Comparison of ENCODE assay signal across 25 cellular contexts in the genomic region with DNA sequence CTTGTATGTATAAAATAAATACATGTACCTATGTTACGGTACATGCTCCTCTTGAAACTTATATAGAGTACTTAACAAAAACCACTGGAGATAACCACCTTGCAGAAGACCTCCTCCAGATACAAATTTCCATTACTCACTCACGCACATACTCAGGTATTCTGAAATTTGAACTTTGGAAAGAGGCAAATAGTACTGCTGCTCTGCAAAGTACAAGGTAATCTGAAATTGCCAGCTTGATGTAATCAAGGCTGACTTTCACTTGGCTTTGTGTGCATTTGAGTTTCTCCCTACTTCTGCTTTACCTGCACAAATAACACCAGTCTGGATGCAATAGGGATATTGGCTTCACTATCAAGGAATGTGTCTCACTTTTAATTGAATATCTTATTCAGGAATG.
DNase-seq lines count a peak whose midpoint lies in the region; ATAC-seq, FAIRE-seq and TF ChIP-seq lines count a peak whose summit lies in the region.
"Had no signal": no experiment of that assay in that cellular context is flagged by ENCODE, and none has a peak within 500 bp of the region (broad histone marks: within the 10 kb centered on the region; RNA-seq: fewer than 3 reads in every experiment).

No MANE protein-coding gene starts in this region.

- TF ChIP-seq POLR2A in A549 (IDR thresholded peaks at IDR 0.05; ENCODE audit: low read length): no peak
- no peak for TF ChIP-seq POLR2A in HepG2 (IDR thresholded peaks at IDR 0.05; ENCODE audit: insufficient read depth in 1 of 2, low read depth in 2 of 2, low read length in 2 of 2)
- no peak for TF ChIP-seq POLR2A in right lobe of liver (IDR thresholded peaks at IDR 0.05)

- FAIRE-seq in A549 (lab: Jason Lieb, UNC) (peak; percentile 51), HepG2 (lab: Jason Lieb, UNC) (no peak)
- FAIRE-seq: GM12878, GM12892, GM18507 had no signal

- intact Hi-C loops in HepG2 (cut with micrococcal nuclease; ENCODE audit: unreplicated experiment) (no loop called here), right lobe of liver (cut with DNase I) (loop anchor here (10.0 kb wide), 1 partner anchor 124 kb away; a partner anchor contains a TSS), lower lobe of right lung (cut with DNase I) (no loop called here), left colon (cut with DNase I, micrococcal nuclease) (no loop called here)

- H3K79me2 ChIP-seq in HepG2 (ENCODE audit: insufficient read depth, low read length): no peaks in the 10 kb centered on the region

- H4K20me1 ChIP-seq in HepG2 (ENCODE audit: insufficient read depth, low read length): no peaks in the 10 kb centered on the region
- H4K20me1 ChIP-seq: BLaER1 had no signal

- H3K9ac ChIP-seq in HepG2 (ENCODE audit: insufficient read depth, low read depth, low read length): no peak overlapping the region
- H3K9ac ChIP-seq: BLaER1 had no signal

- H3K27me3 Mint-ChIP-seq in naive thymus-derived CD8-positive, alpha-beta T cell: peaks cover 0 to 23% (median 5%) of the 10 kb centered on the region in 5 donors
- H3K27me3 Mint-ChIP-seq: CD4-positive, alpha-beta memory T cell; CD8-positive, alpha-beta memory T cell had no signal

- BruUV-seq in HepG2 (replicated peaks; lab: Mats Ljungman, UMichigan): no TSS peak

- H3K27ac Mint-ChIP-seq in naive thymus-derived CD8-positive, alpha-beta T cell: no peak overlapping the region
- H3K27ac Mint-ChIP-seq: CD4-positive, alpha-beta memory T cell; CD4-positive, CD25-positive, alpha-beta regulatory T cell; CD8-positive, alpha-beta memory T cell had no signal

- DNase-seq in A549 (ENCODE audit: low read depth in 1 of 2, low spot score in 1 of 2): no peak
- DNase-seq in epithelial cell of prostate (ENCODE audit: low read depth, low spot score): no peak
- DNase-seq in HepG2 (ENCODE audit: low spot score): no peak
- no peak for DNase-seq in right lobe of liver
- no peak for DNase-seq in lower lobe of right lung
- DNase-seq in naive thymus-derived CD8-positive, alpha-beta T cell: no peak
- DNase-seq in left colon: no peak
- DNase-seq: ACHN; BE2C; C1 segment of cervical spinal cord; CD4-positive, alpha-beta memory T cell; CD4-positive, CD25-positive, alpha-beta regulatory T cell; CD8-positive, alpha-beta memory T cell; COR-L47; DMS 273 treated with DMSO at 0.1 percent for 48 hours; DMS79; DND-41; EL; GDM1 had no signal

- H3K4me1 ChIP-seq in A549 (peaks cover 38% of the 10 kb centered on the region), HepG2 (ENCODE audit: insufficient read depth, low read length) (peaks cover 28% of the 10 kb centered on the region), right lobe of liver (peaks cover 0 to 59% (median 24%) of the 10 kb centered on the region in 4 donors), lower lobe of right lung (no peaks in the 10 kb centered on the region)
- H3K4me1 ChIP-seq: BE2C, BLaER1 had no signal

- no peak for ATAC-seq in A549
- ATAC-seq in HepG2: peak; percentile 23; the same call in 1 of the 3 replicates
- peak; percentile 37 to 55 (median 52) for ATAC-seq in right lobe of liver
- ATAC-seq in lower lobe of right lung: no peak
- no peak for ATAC-seq in naive thymus-derived CD8-positive, alpha-beta T cell
- no peak for ATAC-seq in left colon
- ATAC-seq: GM12878 had no signal

- H2AFZ ChIP-seq in HepG2 (ENCODE audit: low read length): no peak overlapping the region

- WGBS in A549 (ENCODE audit: missing lambda C conversion rate): 93% methylated on average over 2 of the region's 2 CpGs
- WGBS in HepG2 (ENCODE audit: low lambda C conversion rate): 18% methylated on average over 2 of the region's 2 CpGs
- WGBS in right lobe of liver (ENCODE audit: insufficient coverage, low coverage, low lambda C conversion rate, missing lambda C conversion rate): 55% methylated on average over 2 of the region's 2 CpGs

- H3K4me2 ChIP-seq in A549 (no peak overlapping the region), HepG2 (ENCODE audit: low read depth, low read length) (no peak overlapping the region)
- H3K4me2 ChIP-seq: BLaER1 had no signal

- H3K36me3 ChIP-seq in HepG2 (replicated peaks in 1 of 2; ENCODE audit: control insufficient read depth in 1 of 2, insufficient read depth in 2 of 2, low read length in 2 of 2) (no peaks in the 10 kb centered on the region), right lobe of liver (no peaks in the 10 kb centered on the region), lower lobe of right lung (no peaks in the 10 kb centered on the region)
- H3K36me3 ChIP-seq: BE2C, BLaER1 had no signal

- H3K9me3 Mint-ChIP-seq in naive thymus-derived CD8-positive, alpha-beta T cell: peaks cover 0 to 4% (median 0%) of the 10 kb centered on the region in 9 donors
- H3K9me3 Mint-ChIP-seq: CD14-positive monocyte had no signal

- H3K4me1 Mint-ChIP-seq in naive thymus-derived CD8-positive, alpha-beta T cell: no peaks in the 10 kb centered on the region
- H3K4me1 Mint-ChIP-seq: CD14-positive monocyte; CD4-positive, alpha-beta memory T cell; CD4-positive, CD25-positive, alpha-beta regulatory T cell; CD8-positive, alpha-beta memory T cell had no signal

- no peak overlapping the region for H3K4me3 ChIP-seq in A549
- no peak overlapping the region for H3K4me3 ChIP-seq in HepG2 (replicated peaks in 1 of 3; ENCODE audit: insufficient read depth in 1 of 3, low read depth in 2 of 3, low read length in 3 of 3)
- H3K4me3 ChIP-seq in right lobe of liver: no peak overlapping the region
- no peak overlapping the region for H3K4me3 ChIP-seq in lower lobe of right lung
- H3K4me3 ChIP-seq: BLaER1, GM12878 had no signal

- in situ Hi-C loops in HepG2 (cut with HindIII; ENCODE audit: extremely low pct_ligation_motif_present, low pct_unique_long_range_greater_than_20kb): no loop called here

- H3K9me3 ChIP-seq in A549 (peaks cover 3% of the 10 kb centered on the region; the same call in 1 of the 3 replicates), HepG2 (ENCODE audit: low read length) (no peaks in the 10 kb centered on the region), right lobe of liver (no peaks in the 10 kb centered on the region), lower lobe of right lung (no peaks in the 10 kb centered on the region)
- H3K9me3 ChIP-seq: BE2C, BLaER1 had no signal

- TF ChIP-seq RAD21 in A549 (conservative IDR thresholded peaks at IDR 0.05 in 1 of 2, IDR thresholded peaks at IDR 0.05 in 1 of 2) (no peak), HepG2 (CRISPR knock-in tag; IDR thresholded peaks at IDR 0.05) (no peak)

- no peak overlapping the region for H3K27ac ChIP-seq in A549
- H3K27ac ChIP-seq in epithelial cell of prostate: peak overlapping the region; percentile 70
- no peak overlapping the region for H3K27ac ChIP-seq in HepG2 (ENCODE audit: extremely low read length, insufficient read depth, low read length)
- peak overlapping the region in 2 of 3 donors; percentile 66 to 93 for H3K27ac ChIP-seq in right lobe of liver
- H3K27ac ChIP-seq in lower lobe of right lung: no peak overlapping the region
- H3K27ac ChIP-seq: 22Rv1, BLaER1 had no signal

- POLR2A ChIA-PET in A549 (lab: Yijun Ruan, JAX) (no interaction called here), HepG2 (lab: Yijun Ruan, JAX) (interaction anchor here (1.1 to 1.5 kb wide), 3 partner anchors 10 to 64 kb away, joined by 3 to 5 read pairs (median 3); no protein-coding TSS in a partner anchor)
- POLR2A ChIA-PET in naive thymus-derived CD8-positive, alpha-beta T cell (lab: Charles Lee): no interaction called here

- CTCF ChIA-PET in A549 (lab: Yijun Ruan, JAX): interaction anchor here (3.2 to 6.2 kb wide), 2 partner anchors 12 to 126 kb away, joined by 12 to 32 read pairs; no protein-coding TSS in a partner anchor
- CTCF ChIA-PET in HepG2 (lab: Yijun Ruan, JAX; ENCODE audit: low intra/inter-chr PET ratio, low total read pairs): no interaction called here

- no peaks in the 10 kb centered on the region for H3K36me3 Mint-ChIP-seq in naive thymus-derived CD8-positive, alpha-beta T cell
- H3K36me3 Mint-ChIP-seq: CD14-positive monocyte; CD4-positive, alpha-beta memory T cell; CD4-positive, CD25-positive, alpha-beta regulatory T cell; CD8-positive, alpha-beta memory T cell had no signal

- H3K27me3 ChIP-seq in HepG2 (ENCODE audit: control insufficient read depth in 1 of 2, insufficient read depth in 2 of 2, low read length in 2 of 2): peaks cover 10 to 64% of the 10 kb centered on the region in 2 experiments; a peak in 4 of 5 replicates
- H3K27me3 ChIP-seq in right lobe of liver: no peaks in the 10 kb centered on the region
- H3K27me3 ChIP-seq in lower lobe of right lung (ENCODE audit: low read depth): no peaks in the 10 kb centered on the region
- H3K27me3 ChIP-seq: BE2C, BLaER1 had no signal

- TF ChIP-seq EP300 in A549 (IDR thresholded peaks at IDR 0.05) (no peak), HepG2 (IDR thresholded peaks at IDR 0.05; ENCODE audit: low read depth in 2 of 2, low read length in 2 of 2) (no peak), HepG2 (CRISPR knock-in tag; IDR thresholded peaks at IDR 0.05; ENCODE audit: borderline replicate concordance) (no peak)

- H3K4me3 Mint-ChIP-seq in naive thymus-derived CD8-positive, alpha-beta T cell: no peak overlapping the region
- H3K4me3 Mint-ChIP-seq: CD14-positive monocyte; CD4-positive, alpha-beta memory T cell; CD4-positive, CD25-positive, alpha-beta regulatory T cell; CD8-positive, alpha-beta memory T cell had no signal

- TF ChIP-seq CTCF in A549 (IDR thresholded peaks at IDR 0.05) (no peak), HepG2 (CRISPR knock-in tag; IDR thresholded peaks at IDR 0.05) (no peak), right lobe of liver (IDR thresholded peaks at IDR 0.05) (no peak), lower lobe of right lung (IDR thresholded peaks at IDR 0.05) (no peak)

TF ChIP-seq in A549, 52 proteins besides CTCF, POLR2A, EP300 and RAD21 (continues in another document):
- no peak for TF ChIP-seq KDM1A (IDR thresholded peaks at IDR 0.05; ENCODE audit: low read depth)
- TF ChIP-seq HOXA7 (CRISPR knock-in tag; IDR thresholded peaks at IDR 0.05): no peak
- TF ChIP-seq HEYL (CRISPR knock-in tag; IDR thresholded peaks at IDR 0.05): no peak
- no peak for TF ChIP-seq NFE2L2 (conservative IDR thresholded peaks at IDR 0.05; ENCODE audit: low read length)
- no peak for TF ChIP-seq TFCP2L1 (CRISPR knock-in tag; IDR thresholded peaks at IDR 0.05)

TF ChIP-seq in HepG2, 621 proteins besides CTCF, POLR2A, EP300 and RAD21 (continues in another document):
- TF ChIP-seq ZNF614 (CRISPR knock-in tag; IDR thresholded peaks at IDR 0.05; ENCODE audit: borderline replicate concordance) (peak; percentile 68; the same call in 1 of the 2 replicates), ZNF577 (CRISPR knock-in tag; IDR thresholded peaks at IDR 0.05; ENCODE audit: borderline replicate concordance, low read depth) (no peak), AKAP8 (CRISPR knock-in tag; IDR thresholded peaks at IDR 0.05) (no peak), ZNF335 (CRISPR knock-in tag; IDR thresholded peaks at IDR 0.05) (no peak), SALL1 (CRISPR knock-in tag; IDR thresholded peaks at IDR 0.05) (no peak), ZNF317 (CRISPR knock-in tag; IDR thresholded peaks at IDR 0.05) (0 out of 2 replicates have a peak, but pooled peaks have one; percentile 4)

Comparison
In these comparisons a context has a peak if more than half of its experiments do, and no peak if none do; other contexts are left out.
1. H3K27ac ChIP-seq: peak in epithelial cell of prostate (single experiment) and right lobe of liver (2 of 3); none in A549 (0 of 2), HepG2 (single experiment) and lower lobe of right lung (single experiment).
2. intact Hi-C loops: an anchor here in right lobe of liver (10.0 kb wide); none called in HepG2, lower lobe of right lung and left colon.
3. ATAC-seq: peak in HepG2 (single experiment) and right lobe of liver (4 of 4); none in A549 (0 of 2), lower lobe of right lung (0 of 2), naive thymus-derived CD8-positive, alpha-beta T cell (0 of 2) and left colon (single experiment).